1 cellular context compared by ENCODE assay signal in genomic region chr13:50697746-50698526, GRCh38.
TF ChIP-seq lines count a peak whose summit lies in the region.

No MANE protein-coding gene starts in this region.

TF ChIP-seq in H1, 55 proteins besides CTCF, POLR2A, EP300 and RAD21:
- TF ChIP-seq BACH1 (IDR thresholded peaks at IDR 0.05; ENCODE audit: low read length) = no peak
- TF ChIP-seq JUND (IDR thresholded peaks at IDR 0.05; ENCODE audit: low read length) = no peak
- no peak for TF ChIP-seq NANOG (IDR thresholded peaks at IDR 0.05; ENCODE audit: insufficient read depth, low read depth, low read length, poor library complexity, severe bottlenecking)
- TF ChIP-seq CHD1 (IDR thresholded peaks at IDR 0.05; ENCODE audit: low read depth, low read length) = no peak
- TF ChIP-seq E2F6 (IDR thresholded peaks at IDR 0.05) = no peak
- no peak for TF ChIP-seq KDM5A (IDR thresholded peaks at IDR 0.05; ENCODE audit: low read length)
- no peak for TF ChIP-seq KDM1A (IDR thresholded peaks at IDR 0.05; ENCODE audit: borderline replicate concordance, low read length)
- TF ChIP-seq SAP30 (IDR thresholded peaks at IDR 0.05; ENCODE audit: insufficient read depth, insufficient replicate concordance, low read length) = no peak
- no peak for TF ChIP-seq HDAC2 (IDR thresholded peaks at IDR 0.05; ENCODE audit: borderline replicate concordance in 1 of 2, low read depth in 2 of 2, low read length in 2 of 2)
- TF ChIP-seq BCL11A (IDR thresholded peaks at IDR 0.05; ENCODE audit: low read depth in 2 of 2, low read length in 2 of 2) = no peak
- no peak for TF ChIP-seq USF2 (IDR thresholded peaks at IDR 0.05; ENCODE audit: low read length)
- no peak for TF ChIP-seq FOSL1 (IDR thresholded peaks at IDR 0.05; ENCODE audit: insufficient read depth, low read depth, low read length)
